In the genomic region with DNA sequence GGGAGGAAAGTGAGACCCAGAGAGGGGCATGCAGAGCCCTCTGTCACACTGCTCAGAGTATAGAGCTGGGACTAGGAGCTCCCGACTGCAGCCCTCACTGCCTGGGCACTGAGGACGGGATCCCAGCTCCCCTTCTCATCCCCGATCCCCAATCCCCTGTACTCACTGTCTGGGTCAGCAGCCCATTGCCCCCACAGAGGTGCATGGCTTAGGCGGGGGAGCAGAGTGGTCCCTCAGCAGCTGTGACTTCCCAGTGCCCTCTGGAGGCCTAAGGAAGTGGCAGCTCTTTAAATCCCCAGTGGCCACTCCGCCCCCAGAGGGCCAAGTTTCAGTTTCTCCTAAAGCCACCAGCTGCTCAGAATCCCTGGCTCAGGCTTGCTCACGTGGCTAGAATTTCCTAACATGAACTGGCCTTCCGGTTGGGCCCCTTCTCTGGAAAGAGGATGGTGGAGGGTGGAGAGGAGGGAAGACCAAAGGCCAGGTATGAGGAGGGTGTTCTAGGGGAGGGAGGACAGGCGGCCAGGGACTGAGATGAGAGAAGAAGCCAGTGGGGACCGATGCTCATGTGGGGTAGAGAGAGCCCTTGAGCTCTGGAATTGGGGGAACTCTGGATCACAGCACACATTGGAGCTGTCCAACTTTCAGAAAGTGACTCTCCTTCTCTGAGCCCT, we compare ENCODE assay signal across 8 cellular contexts. TPM values are rescaled to one million over a fixed set of nuclear protein-coding genes. Genes with fewer than 3 reads are reported as not detected.
A peak's percentile ranks its signal among the peaks of the same experiment; 100 is the strongest.
DNase-seq lines count a peak whose midpoint lies in the region; ATAC-seq and TF ChIP-seq lines count a peak whose summit lies in the region.

A gene with protein sequence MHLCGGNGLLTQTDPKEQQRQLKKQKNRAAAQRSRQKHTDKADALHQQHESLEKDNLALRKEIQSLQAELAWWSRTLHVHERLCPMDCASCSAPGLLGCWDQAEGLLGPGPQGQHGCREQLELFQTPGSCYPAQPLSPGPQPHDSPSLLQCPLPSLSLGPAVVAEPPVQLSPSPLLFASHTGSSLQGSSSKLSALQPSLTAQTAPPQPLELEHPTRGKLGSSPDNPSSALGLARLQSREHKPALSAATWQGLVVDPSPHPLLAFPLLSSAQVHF (minus strand): TSS at position 262 of the 671 bp plus-strand sequence. CDS start 57 bp downstream, at position 205.

- ATAC-seq in stimulated activated effector memory CD8-positive, alpha-beta T cell treated with anti-CD3 and anti-CD28 coated beads, Interleukin-12 subunit alpha, Interleukin-12 subunit beta, amount 100 ng/mL, for 72 hours, result peak; percentile 44
- ATAC-seq in HG03439 (IDR thresholded peaks at IDR 0.05; ENCODE audit: unreplicated experiment) (no peak), GM19452 (IDR thresholded peaks at IDR 0.05; ENCODE audit: unreplicated experiment) (no peak)

- H3K9me2 ChIP-seq in OCI-LY7 (ENCODE audit: insufficient read depth, low read length), result no peaks in the 10 kb centered on the region

- H3K36me3 ChIP-seq in OCI-LY7 (ENCODE audit: insufficient read depth, low read length), result no peaks in the 10 kb centered on the region

- intact Hi-C loops in OCI-LY7 (cut with micrococcal nuclease; ENCODE audit: unreplicated experiment), result no loop called here

- no TSS peak for BruUV-seq in OCI-LY7 (replicated peaks; lab: Mats Ljungman, UMichigan)

- H3K36me3 Mint-ChIP-seq in chondrocyte (ENCODE audit: low read depth), result no peaks in the 10 kb centered on the region
- no peaks in the 10 kb centered on the region for H3K36me3 Mint-ChIP-seq in stimulated activated effector memory CD8-positive, alpha-beta T cell treated with anti-CD3 and anti-CD28 coated beads, Interleukin-12 subunit alpha, Interleukin-12 subunit beta, amount 100 ng/mL, for 72 hours

- peaks cover 5% of the 10 kb centered on the region for H3K4me1 Mint-ChIP-seq in chondrocyte (ENCODE audit: low read depth)
- peaks cover 23% of the 10 kb centered on the region for H3K4me1 Mint-ChIP-seq in stimulated activated effector memory CD8-positive, alpha-beta T cell treated with anti-CD3 and anti-CD28 coated beads, Interleukin-12 subunit alpha, Interleukin-12 subunit beta, amount 100 ng/mL, for 72 hours

- no peaks in the 10 kb centered on the region for H3K9me3 ChIP-seq in OCI-LY7 (ENCODE audit: low read length)

- H3K4me3 Mint-ChIP-seq in chondrocyte (ENCODE audit: unreplicated experiment), result no peak within 1 kb of the TSS
- peak within 1 kb of the TSS; percentile 15 for H3K4me3 Mint-ChIP-seq in stimulated activated effector memory CD8-positive, alpha-beta T cell treated with anti-CD3 and anti-CD28 coated beads, Interleukin-12 subunit alpha, Interleukin-12 subunit beta, amount 100 ng/mL, for 72 hours

- no peaks in the 10 kb centered on the region for H3K79me2 ChIP-seq in OCI-LY7 (ENCODE audit: insufficient read depth, low read depth, low read length)

- peak; percentile 66 for TF ChIP-seq CTCF in OCI-LY7 (conservative IDR thresholded peaks at IDR 0.05; ENCODE audit: low read length)
- TF ChIP-seq CTCF in chondrocyte (IDR thresholded peaks at IDR 0.05), result peak; percentile 49

- H2AFZ ChIP-seq in OCI-LY7 (ENCODE audit: low read length), result peak within 1 kb of the TSS; percentile 77

- H3K4me1 ChIP-seq in OCI-LY7 (ENCODE audit: insufficient read depth, low read length, poor library complexity, severe bottlenecking), result peaks cover 30% of the 10 kb centered on the region

- DNase-seq in COLO668 (lab: John Stamatoyannopoulos, UW; ENCODE audit: unreplicated experiment) (peak; percentile 74), HK-2 (ENCODE audit: unreplicated experiment) (peak; percentile 54), OCI-LY7 (ENCODE audit: low spot score) (peak; percentile 62), chondrocyte (ENCODE audit: low spot score) (no peak), kidney tubule cell (ENCODE audit: low spot score) (peak; percentile 82)
- no peak for DNase-seq in stimulated activated effector memory CD8-positive, alpha-beta T cell treated with anti-CD3 and anti-CD28 coated beads, Interleukin-12 subunit alpha, Interleukin-12 subunit beta, amount 100 ng/mL, for 72 hours (ENCODE audit: low spot score in 2 of 2)

- no peak within 1 kb of the TSS for H3K27ac ChIP-seq in OCI-LY7 (ENCODE audit: low read depth, low read length, poor library complexity, severe bottlenecking)

- H3K9me3 Mint-ChIP-seq in chondrocyte (ENCODE audit: low read depth), result no peaks in the 10 kb centered on the region
- no peaks in the 10 kb centered on the region for H3K9me3 Mint-ChIP-seq in stimulated activated effector memory CD8-positive, alpha-beta T cell treated with anti-CD3 and anti-CD28 coated beads, Interleukin-12 subunit alpha, Interleukin-12 subunit beta, amount 100 ng/mL, for 72 hours

- CTCF ChIA-PET in OCI-LY7 (lab: Charles Lee; ENCODE audit: unreplicated experiment), result interaction anchor here (0.6 kb wide), 1 partner anchor 8 kb away, joined by 3 read pairs; no protein-coding TSS in a partner anchor

- peak within 1 kb of the TSS; percentile 0 for H3K4me3 ChIP-seq in OCI-LY7 (ENCODE audit: low read depth, low read length, poor library complexity, severe bottlenecking)

- POLR2A ChIA-PET in OCI-LY7 (lab: Charles Lee), result interaction anchor here (1.0 to 2.0 kb wide), 3 partner anchors 13 to 146 kb away, joined by 3 to 6 read pairs (median 5); no protein-coding TSS in a partner anchor

- no peak within 1 kb of the TSS for H3K27ac Mint-ChIP-seq in chondrocyte (ENCODE audit: unreplicated experiment)
- H3K27ac Mint-ChIP-seq in stimulated activated effector memory CD8-positive, alpha-beta T cell treated with anti-CD3 and anti-CD28 coated beads, Interleukin-12 subunit alpha, Interleukin-12 subunit beta, amount 100 ng/mL, for 72 hours, result peak within 1 kb of the TSS; percentile 58

- H3K4me2 ChIP-seq in OCI-LY7 (ENCODE audit: low read length), result peak within 1 kb of the TSS; percentile 35

- no peaks in the 10 kb centered on the region for H3K27me3 Mint-ChIP-seq in chondrocyte (ENCODE audit: low read depth)

- H4K20me1 ChIP-seq in OCI-LY7 (ENCODE audit: insufficient read depth, low read length), result no peaks in the 10 kb centered on the region

RNA-seq across cellular contexts. Expression of the gene that starts here (rescaled TPM):
- total RNA-seq in OCI-LY7 (2014; rRNA removed; shearing (Covaris generic)), result 0.33 and 0.79 TPM in 2 replicates
- 0.61 and 0.70 TPM in 2 replicates for total RNA-seq in OCI-LY7 (2022)
- not detected in 3 replicates for total RNA-seq in chondrocyte

Comparison
In these comparisons a context has a peak if more than half of its experiments do, and no peak if none do; other contexts are left out.
1. Peak in DNase-seq, H3K4me3 ChIP-seq and H3K4me2 ChIP-seq in OCI-LY7; RNA of the gene not detected or under 1 TPM.
2. DNase-seq: peak in COLO668 (single experiment), HK-2 (single experiment) and kidney tubule cell (single experiment); none in chondrocyte (single experiment) and stimulated activated effector memory CD8-positive, alpha-beta T cell treated with anti-CD3 and anti-CD28 coated beads, Interleukin-12 subunit alpha, Interleukin-12 subunit beta, amount 100 ng/mL, for 72 hours (0 of 2).